25 cellular contexts compared by ENCODE assay signal in genomic region chr1:242120432-242120831, GRCh38.
"Had no signal": no experiment of that assay in that cellular context is flagged by ENCODE, and none has a peak within 500 bp of the region (broad histone marks: within the 10 kb centered on the region; RNA-seq: fewer than 3 reads in every experiment).

No MANE protein-coding gene starts in this region.

- H3K27me3 Mint-ChIP-seq: dendritic cell treated with granulocyte-macrophage colony-stimulating factor and Interleukin-4, amounts not matched to agents 40 ng/mL and 50 ng/mL, for 4 days; effector memory CD8-positive, alpha-beta T cell; memory B cell had no signal

- H3K9me3 ChIP-seq: colonic mucosa, esophagus squamous epithelium, gastrocnemius medialis, left lung had no signal

- ATAC-seq: effector memory CD8-positive, alpha-beta T cell; esophagus mucosa; gastrocnemius medialis; heart right ventricle; left cardiac atrium; left lung; left ventricle myocardium superior had no signal

- DNase-seq: colonic mucosa; cortex of kidney; effector CD8-positive, alpha-beta T cell; effector memory CD8-positive, alpha-beta T cell; endodermal cell; erythroblast; esophagus squamous epithelium; foreskin fibroblast; foreskin melanocyte; gastrocnemius medialis; glutamatergic neuron; head of caudate nucleus; heart right ventricle; hippocampal formation; left cardiac atrium; left lung; left ventricle myocardium superior; mammary epithelial cell; mesendoderm; midbrain had no signal

- H3K4me1 ChIP-seq: colonic mucosa, esophagus squamous epithelium, gastrocnemius medialis, heart right ventricle, left lung had no signal

- H3K4me3 ChIP-seq: colonic mucosa, esophagus squamous epithelium, gastrocnemius medialis, heart right ventricle, left lung, lung had no signal

- H3K27ac Mint-ChIP-seq: dendritic cell treated with granulocyte-macrophage colony-stimulating factor and Interleukin-4, amounts not matched to agents 40 ng/mL and 50 ng/mL, for 4 days; effector memory CD8-positive, alpha-beta T cell; endodermal cell; memory B cell had no signal

- H3K27ac ChIP-seq: colonic mucosa, epithelial cell of prostate, esophagus squamous epithelium, gastrocnemius medialis, heart right ventricle, left lung had no signal

- H3K36me3 Mint-ChIP-seq: memory B cell had no signal

- H3K4me1 Mint-ChIP-seq: endodermal cell, memory B cell had no signal

- H3K36me3 ChIP-seq: colonic mucosa, esophagus squamous epithelium, gastrocnemius medialis, heart right ventricle, left lung had no signal

- H3K9me3 Mint-ChIP-seq: dendritic cell treated with granulocyte-macrophage colony-stimulating factor and Interleukin-4, amounts not matched to agents 40 ng/mL and 50 ng/mL, for 4 days; effector memory CD8-positive, alpha-beta T cell; endodermal cell; memory B cell had no signal

- H3K27me3 ChIP-seq: colonic mucosa, esophagus squamous epithelium, gastrocnemius medialis, heart right ventricle, left lung had no signal

- H3K4me3 Mint-ChIP-seq: dendritic cell treated with granulocyte-macrophage colony-stimulating factor and Interleukin-4, amounts not matched to agents 40 ng/mL and 50 ng/mL, for 4 days; effector memory CD8-positive, alpha-beta T cell; endodermal cell; memory B cell had no signal
